Comparison of ENCODE assay signal across 24 cellular contexts in the genomic region with DNA sequence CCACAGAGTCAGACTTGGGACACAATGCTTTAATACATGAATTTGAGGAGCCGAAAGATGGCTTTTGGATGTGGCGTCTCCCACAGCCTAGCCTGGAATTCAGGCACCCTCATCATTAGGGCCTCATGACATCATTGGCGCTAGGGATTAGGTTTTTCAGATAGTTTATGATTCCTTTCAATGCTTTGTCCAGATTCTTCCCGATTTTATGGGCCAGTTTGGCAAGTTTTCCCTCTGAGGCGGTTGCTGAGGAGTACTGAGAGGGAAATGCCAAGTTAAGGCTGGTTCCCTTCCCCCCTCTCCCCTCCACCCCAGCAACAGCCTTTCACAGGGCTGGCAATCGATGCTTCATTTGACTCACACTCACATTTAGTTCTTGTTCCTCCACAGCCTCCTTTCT. TPM values are rescaled to one million over a fixed set of nuclear protein-coding genes. Genes with fewer than 3 reads are reported as not detected.
"Had no signal": no experiment of that assay in that cellular context is flagged by ENCODE, and none has a peak within 500 bp of the region (broad histone marks: within the 10 kb centered on the region; RNA-seq: fewer than 3 reads in every experiment).

No MANE protein-coding gene starts in this region.

- DNase-seq: IMR-90, Karpas-422, KG1, MM.1S, NCI-H1092 treated with DMSO at 0.1 percent for 48 hours, NCI-H1436, NCI-H187, NCI-H2029, NCI-H2081 treated with DMSO at 0.1 percent for 48 hours, NCI-H2171, NCI-H446, NCI-H510A, NCI-H524 treated with DMSO at 0.1 percent for 48 hours, NCI-H69, NCI-H774, PC-3, SHP77 had no signal

- ATAC-seq: HepG2, Panc1, PC-3, SK-N-SH treated with all-trans-retinoic acid at 6 μM for 48 hours had no signal

- H3K27ac ChIP-seq: RWPE1 had no signal

RNA-seq across cellular contexts. Expression of a gene that starts 19.7 kb away (rescaled TPM):
- total RNA-seq: HT1080, IMR-90, OCI-LY7, PC-3, SK-MEL-5 had no signal

RNA-seq across cellular contexts. Expression of a gene that starts 26.5 kb away (rescaled TPM):
- total RNA-seq: HepG2, HT1080, IMR-90, OCI-LY7, PC-3, SK-MEL-5 had no signal

RNA-seq across cellular contexts. Expression of a gene that starts 40.0 kb away (rescaled TPM):
- total RNA-seq: HepG2, HT1080, IMR-90, OCI-LY7, PC-3, SK-MEL-5 had no signal

RNA-seq across cellular contexts. Expression of a gene that starts 58.8 kb away (rescaled TPM):
- total RNA-seq: HepG2, HT1080, IMR-90, PC-3 had no signal
